ENCODE assay signal across 1 cellular context in genomic region chr15:67061811-67062348, GRCh38.
TF ChIP-seq lines count a peak whose summit lies in the region.

No MANE protein-coding gene starts in this region.

TF ChIP-seq in HepG2, 621 proteins besides CTCF, POLR2A, EP300 and RAD21 (continued from another document):
- no peak for TF ChIP-seq ZNF414 (CRISPR knock-in tag; IDR thresholded peaks at IDR 0.05)
- TF ChIP-seq, protein P1, sequence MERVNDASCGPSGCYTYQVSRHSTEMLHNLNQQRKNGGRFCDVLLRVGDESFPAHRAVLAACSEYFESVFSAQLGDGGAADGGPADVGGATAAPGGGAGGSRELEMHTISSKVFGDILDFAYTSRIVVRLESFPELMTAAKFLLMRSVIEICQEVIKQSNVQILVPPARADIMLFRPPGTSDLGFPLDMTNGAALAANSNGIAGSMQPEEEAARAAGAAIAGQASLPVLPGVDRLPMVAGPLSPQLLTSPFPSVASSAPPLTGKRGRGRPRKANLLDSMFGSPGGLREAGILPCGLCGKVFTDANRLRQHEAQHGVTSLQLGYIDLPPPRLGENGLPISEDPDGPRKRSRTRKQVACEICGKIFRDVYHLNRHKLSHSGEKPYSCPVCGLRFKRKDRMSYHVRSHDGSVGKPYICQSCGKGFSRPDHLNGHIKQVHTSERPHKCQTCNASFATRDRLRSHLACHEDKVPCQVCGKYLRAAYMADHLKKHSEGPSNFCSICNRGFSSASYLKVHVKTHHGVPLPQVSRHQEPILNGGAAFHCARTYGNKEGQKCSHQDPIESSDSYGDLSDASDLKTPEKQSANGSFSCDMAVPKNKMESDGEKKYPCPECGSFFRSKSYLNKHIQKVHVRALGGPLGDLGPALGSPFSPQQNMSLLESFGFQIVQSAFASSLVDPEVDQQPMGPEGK (CRISPR knock-in tag; IDR thresholded peaks at IDR 0.05), result no peak
- no peak for TF ChIP-seq ZNF7 (CRISPR knock-in tag; IDR thresholded peaks at IDR 0.05)
- TF ChIP-seq ZEB1 (IDR thresholded peaks at IDR 0.05; ENCODE audit: insufficient replicate concordance, low read depth), result no peak
- TF ChIP-seq YEATS4 (CRISPR knock-in tag; IDR thresholded peaks at IDR 0.05; ENCODE audit: borderline replicate concordance), result peak; percentile 27; the same call in 1 of the 2 replicates
- TF ChIP-seq PRDM10 (CRISPR knock-in tag; IDR thresholded peaks at IDR 0.05; ENCODE audit: low read depth), result no peak
- TF ChIP-seq ZNF549 (CRISPR knock-in tag; IDR thresholded peaks at IDR 0.05), result no peak
- TF ChIP-seq AHR (CRISPR knock-in tag; IDR thresholded peaks at IDR 0.05), result no peak
- peak; percentile 78; the same call in 1 of the 2 replicates for TF ChIP-seq THRA (CRISPR knock-in tag; IDR thresholded peaks at IDR 0.05; ENCODE audit: borderline replicate concordance)
- TF ChIP-seq KLF6 (CRISPR knock-in tag; IDR thresholded peaks at IDR 0.05), result no peak
- peak; percentile 89 for TF ChIP-seq TBX2 (CRISPR knock-in tag; IDR thresholded peaks at IDR 0.05; ENCODE audit: borderline replicate concordance)
- peak; percentile 24; the same call in 1 of the 2 replicates for TF ChIP-seq SNAPC2 (CRISPR knock-in tag; IDR thresholded peaks at IDR 0.05)
- 0 out of 2 replicates have a peak, but pooled peaks have one; percentile 1 for TF ChIP-seq ZNF232 (CRISPR knock-in tag; IDR thresholded peaks at IDR 0.05; ENCODE audit: borderline replicate concordance)
- TF ChIP-seq, protein P2, sequence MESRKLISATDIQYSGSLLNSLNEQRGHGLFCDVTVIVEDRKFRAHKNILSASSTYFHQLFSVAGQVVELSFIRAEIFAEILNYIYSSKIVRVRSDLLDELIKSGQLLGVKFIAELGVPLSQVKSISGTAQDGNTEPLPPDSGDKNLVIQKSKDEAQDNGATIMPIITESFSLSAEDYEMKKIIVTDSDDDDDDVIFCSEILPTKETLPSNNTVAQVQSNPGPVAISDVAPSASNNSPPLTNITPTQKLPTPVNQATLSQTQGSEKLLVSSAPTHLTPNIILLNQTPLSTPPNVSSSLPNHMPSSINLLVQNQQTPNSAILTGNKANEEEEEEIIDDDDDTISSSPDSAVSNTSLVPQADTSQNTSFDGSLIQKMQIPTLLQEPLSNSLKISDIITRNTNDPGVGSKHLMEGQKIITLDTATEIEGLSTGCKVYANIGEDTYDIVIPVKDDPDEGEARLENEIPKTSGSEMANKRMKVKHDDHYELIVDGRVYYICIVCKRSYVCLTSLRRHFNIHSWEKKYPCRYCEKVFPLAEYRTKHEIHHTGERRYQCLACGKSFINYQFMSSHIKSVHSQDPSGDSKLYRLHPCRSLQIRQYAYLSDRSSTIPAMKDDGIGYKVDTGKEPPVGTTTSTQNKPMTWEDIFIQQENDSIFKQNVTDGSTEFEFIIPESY (CRISPR knock-in tag; IDR thresholded peaks at IDR 0.05), result no peak
- TF ChIP-seq SOX13 (IDR thresholded peaks at IDR 0.05), result no peak
- TF ChIP-seq SOX13 (CRISPR knock-in tag; conservative IDR thresholded peaks at IDR 0.05 in 1 of 2, IDR thresholded peaks at IDR 0.05 in 1 of 2), result peak in 1 of 2 experiments; percentile 15; a peak in 1 of 4 replicates
- no peak for TF ChIP-seq PHB2 (IDR thresholded peaks at IDR 0.05; ENCODE audit: partially characterized antibody)
- TF ChIP-seq, protein P3, sequence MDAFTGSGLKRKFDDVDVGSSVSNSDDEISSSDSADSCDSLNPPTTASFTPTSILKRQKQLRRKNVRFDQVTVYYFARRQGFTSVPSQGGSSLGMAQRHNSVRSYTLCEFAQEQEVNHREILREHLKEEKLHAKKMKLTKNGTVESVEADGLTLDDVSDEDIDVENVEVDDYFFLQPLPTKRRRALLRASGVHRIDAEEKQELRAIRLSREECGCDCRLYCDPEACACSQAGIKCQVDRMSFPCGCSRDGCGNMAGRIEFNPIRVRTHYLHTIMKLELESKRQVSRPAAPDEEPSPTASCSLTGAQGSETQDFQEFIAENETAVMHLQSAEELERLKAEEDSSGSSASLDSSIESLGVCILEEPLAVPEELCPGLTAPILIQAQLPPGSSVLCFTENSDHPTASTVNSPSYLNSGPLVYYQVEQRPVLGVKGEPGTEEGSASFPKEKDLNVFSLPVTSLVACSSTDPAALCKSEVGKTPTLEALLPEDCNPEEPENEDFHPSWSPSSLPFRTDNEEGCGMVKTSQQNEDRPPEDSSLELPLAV (CRISPR knock-in tag; conservative IDR thresholded peaks at IDR 0.05; ENCODE audit: low read depth), result no peak
- TF ChIP-seq ZMYM4 (CRISPR knock-in tag; IDR thresholded peaks at IDR 0.05), result no peak
- TF ChIP-seq ELF4 (CRISPR knock-in tag; IDR thresholded peaks at IDR 0.05; ENCODE audit: borderline replicate concordance), result no peak
- no peak for TF ChIP-seq ZNF251 (CRISPR knock-in tag; IDR thresholded peaks at IDR 0.05)
- TF ChIP-seq TBX3 (IDR thresholded peaks at IDR 0.05; ENCODE audit: borderline replicate concordance), result peak; percentile 54; the same call in 1 of the 2 replicates
- TF ChIP-seq RBFOX2 (IDR thresholded peaks at IDR 0.05; ENCODE audit: low read depth, low read length), result no peak; the same call in 1 of the 2 replicates
- TF ChIP-seq BHLHE40 (IDR thresholded peaks at IDR 0.05; ENCODE audit: low read length), result peak; percentile 81
- TF ChIP-seq NFRKB (IDR thresholded peaks at IDR 0.05), result no peak
- TF ChIP-seq ZFP90 (CRISPR knock-in tag; IDR thresholded peaks at IDR 0.05; ENCODE audit: borderline replicate concordance), result no peak
- no peak; the same call in 1 of the 2 replicates for TF ChIP-seq NR2F6 (IDR thresholded peaks at IDR 0.05)
- no peak; the same call in 1 of the 2 replicates for TF ChIP-seq NR2F6 (CRISPR knock-in tag; IDR thresholded peaks at IDR 0.05)
- TF ChIP-seq SIN3A (IDR thresholded peaks at IDR 0.05; ENCODE audit: borderline replicate concordance, low read depth, low read length), result 0 out of 2 replicates have a peak, but pooled peaks have one; percentile 23
- TF ChIP-seq MAZ (IDR thresholded peaks at IDR 0.05; ENCODE audit: borderline replicate concordance, low read depth, low read length), result no peak
- no peak for TF ChIP-seq MAZ (CRISPR knock-in tag; IDR thresholded peaks at IDR 0.05; ENCODE audit: low read depth)
- TF ChIP-seq ELF1 (CRISPR knock-in tag; IDR thresholded peaks at IDR 0.05), result peak; percentile 49; the same call in 1 of the 2 replicates
